Comparison of ENCODE assay signal across 1 cellular context in genomic region chr12:4392223-4392742, GRCh38.
TF ChIP-seq lines count a peak whose summit lies in the region.

No MANE protein-coding gene starts in this region.

TF ChIP-seq in endothelial cell of umbilical vein, 7 proteins besides CTCF, POLR2A, EP300 and RAD21:
- no peak for TF ChIP-seq GATA2 (IDR thresholded peaks at IDR 0.05; ENCODE audit: insufficient read depth, insufficient read length, low read depth, low read length)
- no peak for TF ChIP-seq EZH2 (IDR thresholded peaks at IDR 0.05; ENCODE audit: borderline replicate concordance, low read depth, low read length, severe bottlenecking)
- no peak for TF ChIP-seq POLR2AphosphoS5 (IDR thresholded peaks at IDR 0.05; ENCODE audit: insufficient read depth, low read depth, low read length)
- no peak for TF ChIP-seq JUN (IDR thresholded peaks at IDR 0.05; ENCODE audit: borderline replicate concordance, insufficient read depth, insufficient read length, low read depth)
- TF ChIP-seq MYC (IDR thresholded peaks at IDR 0.05; ENCODE audit: low read depth, low read length) = no peak
- no peak for TF ChIP-seq FOS (IDR thresholded peaks at IDR 0.05; ENCODE audit: borderline replicate concordance, insufficient read depth, low read length)
- no peak for TF ChIP-seq MAX (IDR thresholded peaks at IDR 0.05; ENCODE audit: insufficient read depth, insufficient read length)
